Comparison of ENCODE assay signal across 12 cellular contexts in genomic region chr7:74028321-74028812, GRCh38. TPM values are rescaled to one million over a fixed set of nuclear protein-coding genes. Genes with fewer than 3 reads are reported as not detected.
DNase-seq lines count a peak whose midpoint lies in the region; ATAC-seq lines count a peak whose summit lies in the region.
"Had no signal": no experiment of that assay in that cellular context is flagged by ENCODE, and none has a peak within 500 bp of the region (broad histone marks: within the 10 kb centered on the region; RNA-seq: fewer than 3 reads in every experiment).

No MANE protein-coding gene starts in this region.

- H3K4me3 ChIP-seq in esophagus (ENCODE audit: low read depth in 1 of 2, low read length in 2 of 2) = peak overlapping the region; percentile 30 to 55
- H3K4me3 ChIP-seq in muscle layer of colon (ENCODE audit: low read depth in 1 of 2, low read length in 2 of 2) = peak overlapping the region; percentile 81 to 91

- peak overlapping the region; percentile 72 for H3K9ac ChIP-seq in muscle layer of colon (ENCODE audit: low read length)

- H3K9me3 ChIP-seq in esophagus (ENCODE audit: control insufficient read depth in 2 of 2, insufficient read depth in 1 of 2, low read depth in 1 of 2, low read length in 1 of 2) (no peaks in the 10 kb centered on the region), muscle layer of colon (ENCODE audit: low read length) (no peaks in the 10 kb centered on the region)

- H3K36me3 ChIP-seq in esophagus (ENCODE audit: control insufficient read depth in 2 of 2, insufficient read depth in 2 of 2, low read length in 1 of 2) (no peaks in the 10 kb centered on the region), muscle layer of colon (ENCODE audit: insufficient read depth, low read length) (no peaks in the 10 kb centered on the region)

- H3K27ac ChIP-seq in esophagus (ENCODE audit: low read depth in 2 of 2, low read length in 1 of 2) (peak overlapping the region; percentile 71 to 72), muscle layer of colon (ENCODE audit: low read depth, low read length) (peak overlapping the region; percentile 89), substantia nigra (ENCODE audit: low read depth, low read length, poor library complexity, severe bottlenecking) (peak overlapping the region; percentile 82)

- H3K27me3 ChIP-seq in esophagus (ENCODE audit: control insufficient read depth in 1 of 2, insufficient read depth in 2 of 2, low read length in 2 of 2) = peaks cover 0 to 5% of the 10 kb centered on the region in 2 donors
- no peaks in the 10 kb centered on the region for H3K27me3 ChIP-seq in muscle layer of colon (ENCODE audit: control insufficient read depth in 1 of 2, insufficient read depth in 2 of 2, low read length in 2 of 2)

- DNase-seq in NCI-H69 (lab: John Stamatoyannopoulos, UW) (peak; percentile 49), substantia nigra (lab: John Stamatoyannopoulos, UW) (peak in 3 of 49 donors; percentile 20 to 55 (median 40)), MV-4-11 (lab: John Stamatoyannopoulos, UW) (no peak), SKM-1 treated with dmso at 0.1 percent for 144 hours (lab: John Stamatoyannopoulos, UW; ENCODE audit: unreplicated experiment) (no peak), NOMO-1 treated with DMSO at 0.1 percent for 48 hours (lab: John Stamatoyannopoulos, UW; ENCODE audit: unreplicated experiment) (no peak)
- DNase-seq: activated CD4-positive, alpha-beta T cell treated with anti-CD3 and anti-CD28 coated beads, Interleukin-2, amount 50 U/mL, for 1 hour; activated naive CD4-positive, alpha-beta T cell treated with Interleukin-2 at 50 U/mL for 16 hours; NCI-H510A treated with DMSO at 0.1 percent for 48 hours; stimulated activated naive CD4-positive, alpha-beta T cell had no signal

- H3K4me1 ChIP-seq in esophagus (ENCODE audit: control insufficient read depth in 2 of 2, insufficient read depth in 2 of 2, low read length in 1 of 2) (peaks cover under 1 to 19% of the 10 kb centered on the region in 2 donors), muscle layer of colon (ENCODE audit: insufficient read depth, low read length) (peaks cover 58% of the 10 kb centered on the region)

- no peak for ATAC-seq in GM18909 (IDR thresholded peaks at IDR 0.05; ENCODE audit: poor library complexity, unreplicated experiment)

- 6 to 10% methylated on average over 13 of the region's 13 CpGs for WGBS in esophagus, 2 donors

RNA-seq across cellular contexts. Expression of gene ELN, which starts 0.4 kb away (rescaled TPM):
- polyA plus RNA-seq in esophagus = 10 to 100 TPM; 12.6 to 25.7 TPM

RNA-seq across cellular contexts. Expression of gene LIMK1, which starts 55.2 kb away (rescaled TPM):
- 1 to 10 TPM; 5.9 to 7.7 TPM for polyA plus RNA-seq in esophagus
